26 cellular contexts compared by ENCODE assay signal in the genomic region with DNA sequence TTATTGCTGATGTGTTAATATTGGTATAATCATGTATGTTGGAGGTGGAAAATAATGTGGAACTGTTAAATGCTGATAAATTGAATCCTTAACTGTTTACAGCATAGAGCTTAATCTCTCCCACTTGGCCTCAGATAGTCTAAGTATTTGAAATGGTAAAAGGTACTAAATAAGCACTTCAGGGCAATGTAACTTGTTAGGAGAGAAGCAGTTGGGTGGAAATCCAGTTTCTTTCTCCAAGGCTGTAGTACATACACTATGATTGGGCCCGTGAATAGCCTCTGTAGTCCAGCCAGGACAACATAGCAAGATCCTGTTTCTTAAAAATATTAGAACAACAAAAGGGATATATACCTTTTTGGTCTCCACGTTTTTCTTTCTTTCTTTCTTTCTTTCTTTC.
"Had no signal": no experiment of that assay in that cellular context is flagged by ENCODE, and none has a peak within 500 bp of the region (broad histone marks: within the 10 kb centered on the region; RNA-seq: fewer than 3 reads in every experiment).

No MANE protein-coding gene starts in this region.

- H3K9me3 ChIP-seq: esophagus muscularis mucosa, gastroesophageal sphincter had no signal

- H2AFZ ChIP-seq: hepatocyte had no signal

- H3K27me3 ChIP-seq: dorsolateral prefrontal cortex, esophagus muscularis mucosa, foreskin keratinocyte, gastroesophageal sphincter, heart left ventricle, hepatocyte had no signal

- FAIRE-seq: colon, endothelial cell of umbilical vein, frontal cortex, kidney had no signal

- H3K27ac ChIP-seq: coronary artery, dorsolateral prefrontal cortex, esophagus muscularis mucosa, foreskin keratinocyte, gastroesophageal sphincter, heart left ventricle, hepatocyte had no signal

- H3K4me1 ChIP-seq: foreskin keratinocyte had no signal

- ATAC-seq: foreskin keratinocyte; gastroesophageal sphincter; heart left ventricle; left lobe of liver; left ventricle myocardium superior; naive thymus-derived CD4-positive, alpha-beta T cell had no signal

- H3K4me3 ChIP-seq: coronary artery, dorsolateral prefrontal cortex, esophagus muscularis mucosa, gastroesophageal sphincter, heart left ventricle, hepatocyte, lung had no signal

- H3K4me2 ChIP-seq: hepatocyte had no signal

- DNase-seq: dermis blood vessel endothelial cell; dorsolateral prefrontal cortex; effector CD4-positive, alpha-beta T cell; effector memory CD4-positive, alpha-beta T cell; foreskin keratinocyte; heart left ventricle; hypothalamus; immature natural killer cell; islet precursor cell; kidney; kidney glomerular epithelial cell; left colon; left ventricle myocardium superior; mammary epithelial cell; mesendoderm; midbrain; naive thymus-derived CD4-positive, alpha-beta T cell had no signal
